ENCODE assay signal across 2 cellular contexts in the genomic region with DNA sequence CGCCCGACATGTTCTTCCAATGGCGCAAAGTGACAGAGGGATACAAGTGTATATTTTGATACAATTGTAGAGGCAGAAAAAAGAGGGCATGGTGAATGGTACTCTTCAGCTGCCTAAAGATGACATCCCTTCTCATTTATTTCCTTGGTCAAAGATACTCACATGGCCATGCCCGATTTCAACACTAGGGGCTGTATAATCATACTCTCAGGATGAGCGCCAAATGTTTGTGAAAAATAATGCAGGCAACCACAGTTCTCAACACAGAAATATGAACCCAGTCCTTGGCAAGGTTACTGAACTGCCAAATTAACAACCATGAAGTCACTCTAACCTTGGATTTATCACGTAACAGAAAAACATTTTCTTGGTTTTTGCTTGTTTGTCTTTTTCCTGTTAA.
TF ChIP-seq lines count a peak whose summit lies in the region.

No MANE protein-coding gene starts in this region.

TF ChIP-seq in HepG2, 621 proteins besides CTCF, POLR2A, EP300 and RAD21:
- TF ChIP-seq RBFOX2 (IDR thresholded peaks at IDR 0.05; ENCODE audit: low read depth, low read length) = no peak
- TF ChIP-seq STAG1 (CRISPR knock-in tag; IDR thresholded peaks at IDR 0.05) = peak; percentile 58

TF ChIP-seq in H1, 55 proteins besides CTCF, POLR2A, EP300 and RAD21:
- TF ChIP-seq SIRT6 (IDR thresholded peaks at IDR 0.05; ENCODE audit: low read length) (no peak), YY1 (IDR thresholded peaks at IDR 0.05; ENCODE audit: low read depth, low read length) (no peak), BRCA1 (IDR thresholded peaks at IDR 0.05; ENCODE audit: low read depth, low read length) (no peak)
